8 cellular contexts compared by ENCODE assay signal in the genomic region with DNA sequence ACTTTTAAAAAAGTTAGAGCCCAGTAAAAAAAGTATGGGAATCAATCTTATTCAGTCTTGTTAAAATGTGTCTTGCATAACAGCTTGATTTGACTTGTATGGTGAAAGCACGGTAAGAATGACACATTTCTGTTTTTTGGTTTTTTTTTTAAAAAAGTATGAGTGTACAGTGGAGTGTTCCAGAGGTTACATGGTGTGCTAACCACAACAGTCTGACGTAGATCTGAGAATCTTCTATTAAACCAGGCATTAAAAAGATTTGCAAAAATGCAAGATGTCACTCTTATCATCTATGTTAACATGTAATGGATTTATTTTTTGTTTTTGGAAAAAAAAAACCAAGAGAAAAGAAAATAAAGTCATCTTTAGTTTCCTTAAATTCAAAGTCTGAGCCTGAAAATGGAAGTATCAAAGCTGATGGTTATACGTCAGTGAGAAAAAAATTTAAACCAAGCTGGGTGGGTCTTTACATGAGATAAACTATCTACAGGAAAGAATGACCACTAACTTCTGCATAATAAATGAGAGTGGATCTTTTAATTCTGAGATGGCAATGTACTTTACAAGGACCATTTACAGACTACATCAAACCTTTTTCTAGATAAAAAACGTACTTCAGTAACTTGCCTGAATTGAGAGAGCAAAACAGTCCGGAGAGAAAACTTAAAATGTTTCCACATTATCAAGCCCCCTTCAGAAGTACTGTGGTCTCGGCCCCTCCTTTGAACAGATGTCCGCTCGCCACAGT. TPM values are rescaled to one million over a fixed set of nuclear protein-coding genes. Genes with fewer than 3 reads are reported as not detected.
DNase-seq lines count a peak whose midpoint lies in the region; ATAC-seq and TF ChIP-seq lines count a peak whose summit lies in the region.

No MANE protein-coding gene starts in this region.

- no peak overlapping the region for H2AFZ ChIP-seq in OCI-LY1 (ENCODE audit: low read length)

- TF ChIP-seq CTCF in OCI-LY1 (IDR thresholded peaks at IDR 0.05; ENCODE audit: low read length) (no peak), lower leg skin (IDR thresholded peaks at IDR 0.05) (no peak), tibial nerve (IDR thresholded peaks at IDR 0.05) (no peak)

- peak; percentile 68 to 73 for TF ChIP-seq EP300 in tibial nerve (IDR thresholded peaks at IDR 0.05)

- peak overlapping the region; percentile 92 for H3K4me2 ChIP-seq in OCI-LY1 (ENCODE audit: low read length)

- H3K4me3 ChIP-seq in OCI-LY1 (ENCODE audit: low read depth, low read length, poor library complexity, severe bottlenecking) (peak overlapping the region; percentile 88), lower leg skin (ENCODE audit: low read depth, poor library complexity, severe bottlenecking) (peak overlapping the region; percentile 98), tibial nerve (peak overlapping the region; percentile 80 to 98 (median 88))

- no peaks in the 10 kb centered on the region for H3F3A ChIP-seq in OCI-LY1 (ENCODE audit: insufficient read depth, low read length)

- intact Hi-C loops in lower leg skin (cut with DNase I; ENCODE audit: low total_unique reads): loop anchor here (10.0 kb wide), 1 partner anchor 71 kb away; a partner anchor contains a TSS

- peak overlapping the region; percentile 97 for H3K9ac ChIP-seq in OCI-LY1 (ENCODE audit: low read length)

- no peak for TF ChIP-seq POLR2A in lower leg skin (IDR thresholded peaks at IDR 0.05)
- TF ChIP-seq POLR2A in tibial nerve (IDR thresholded peaks at IDR 0.05): no peak

- DNase-seq in A172 (ENCODE audit: low spot score) (peak; percentile 27), caudate nucleus (lab: John Stamatoyannopoulos, UW) (no peak), lower leg skin (ENCODE audit: low spot score in 2 of 2) (no peak), tibial nerve (ENCODE audit: low spot score in 2 of 2) (no peak)

- H3K27ac ChIP-seq in OCI-LY1 (ENCODE audit: low read depth, low read length, poor library complexity, severe bottlenecking) (peak overlapping the region; percentile 88), caudate nucleus (ENCODE audit: low read depth, low read length) (peak overlapping the region; percentile 37), tibial nerve (peak overlapping the region; percentile 96 to 100 (median 100))

- H3K79me2 ChIP-seq in OCI-LY1 (ENCODE audit: insufficient read depth, low read length): peaks cover 79% of the 10 kb centered on the region

- H3K27me3 ChIP-seq in OCI-LY1 (ENCODE audit: insufficient read depth, low read length) (no peaks in the 10 kb centered on the region), tibial nerve (no peaks in the 10 kb centered on the region)

- ATAC-seq in GM19452 (IDR thresholded peaks at IDR 0.05; ENCODE audit: unreplicated experiment) (peak; percentile 33), HG02798 (IDR thresholded peaks at IDR 0.05; ENCODE audit: poor library complexity, unreplicated experiment) (no peak), GM21825 (IDR thresholded peaks at IDR 0.05; ENCODE audit: unreplicated experiment) (no peak)

- WGBS in lower leg skin, 2 donors: 1% methylated on average over 8 of the region's 8 CpGs
- WGBS in tibial nerve, 2 donors: 0% methylated on average over 8 of the region's 8 CpGs

- H4K20me1 ChIP-seq in OCI-LY1 (ENCODE audit: insufficient read depth, low read length): no peaks in the 10 kb centered on the region

- peaks cover 63% of the 10 kb centered on the region for H3K4me1 ChIP-seq in OCI-LY1 (ENCODE audit: insufficient read depth, low read length, severe bottlenecking)
- H3K4me1 ChIP-seq in tibial nerve: peaks cover 0 to 67% (median 38%) of the 10 kb centered on the region in 4 donors

- peaks cover 28% of the 10 kb centered on the region for H3K36me3 ChIP-seq in OCI-LY1 (ENCODE audit: insufficient read depth, low read length)
- H3K36me3 ChIP-seq in tibial nerve: peaks cover 0 to 5% (median 0%) of the 10 kb centered on the region in 3 donors

- no peaks in the 10 kb centered on the region for H3K9me3 ChIP-seq in OCI-LY1 (ENCODE audit: low read length)
- H3K9me3 ChIP-seq in tibial nerve: no peaks in the 10 kb centered on the region

- no peaks in the 10 kb centered on the region for H3K9me2 ChIP-seq in OCI-LY1 (ENCODE audit: low read depth, low read length)

RNA-seq across cellular contexts. Expression of a gene that starts 1.6 kb away (rescaled TPM):
- 54.0 and 60.7 TPM in 2 replicates for total RNA-seq in A172 (2014; rRNA removed; shearing (Covaris generic))
- total RNA-seq in lower leg skin (10 to 100 TPM; 16.9 to 20.2 (median 17.8) TPM), tibial nerve (10 to 100 TPM; 13.3 to 22.2 (median 17.4) TPM)

Comparison
In these comparisons a context has a peak if more than half of its experiments do, and no peak if none do; other contexts are left out.
1. H3K27ac ChIP-seq: peak in every context shown above with its lines; median percentile 100 in tibial nerve; 88 in OCI-LY1; 37 in caudate nucleus.